In the genomic region with DNA sequence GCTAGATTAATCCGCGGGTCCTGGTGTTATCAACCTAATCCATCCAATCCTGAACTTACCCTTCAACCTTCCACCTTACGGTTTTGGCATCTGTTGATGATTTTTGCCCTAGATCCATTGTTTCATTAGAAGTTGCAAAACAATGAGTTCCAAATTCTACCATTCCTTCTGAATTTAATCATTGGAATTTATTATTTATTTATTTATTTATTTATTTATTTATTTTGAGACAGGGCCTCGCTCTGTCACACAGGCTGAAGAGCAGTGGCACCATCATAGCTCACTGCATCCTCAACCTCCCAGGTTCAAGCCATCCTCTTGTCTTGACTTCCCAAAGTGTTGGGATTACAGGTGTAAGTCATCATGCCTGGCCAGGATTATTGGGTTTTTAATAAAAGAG, we compare ENCODE assay signal across 29 cellular contexts. TPM values are rescaled to one million over a fixed set of nuclear protein-coding genes. Genes with fewer than 3 reads are reported as not detected.
"Had no signal": no experiment of that assay in that cellular context is flagged by ENCODE, and none has a peak within 500 bp of the region (broad histone marks: within the 10 kb centered on the region; RNA-seq: fewer than 3 reads in every experiment).

No MANE protein-coding gene starts in this region.

- H3K4me1 Mint-ChIP-seq: naive thymus-derived CD4-positive, alpha-beta T cell; natural killer cell; neural progenitor cell; stimulated activated effector memory CD8-positive, alpha-beta T cell treated with anti-CD3 and anti-CD28 coated beads, Interleukin-12 subunit alpha, Interleukin-12 subunit beta, amount 100 ng/mL, for 72 hours; stimulated activated naive B cell treated with anti-CD40 and anti-IgM and Interleukin-4, amounts not matched to agents 10 μg/mL and 1 μg/mL and 100 μg/mL, for 72 hours had no signal

- H3K27ac ChIP-seq: neural progenitor cell, ovary, parathyroid adenoma, psoas muscle, right lobe of liver, sigmoid colon, stomach, thoracic aorta, thyroid gland, tibial nerve, upper lobe of left lung, uterus had no signal

- H3K9me3 ChIP-seq: ovary, psoas muscle, right lobe of liver, sigmoid colon, stomach, thoracic aorta, thyroid gland, tibial nerve, upper lobe of left lung, uterus had no signal

- H3K27me3 Mint-ChIP-seq: progenitor cell of endocrine pancreas had no signal

- H3K36me3 Mint-ChIP-seq: naive thymus-derived CD4-positive, alpha-beta T cell; natural killer cell; neural progenitor cell; stimulated activated effector memory CD8-positive, alpha-beta T cell treated with anti-CD3 and anti-CD28 coated beads, Interleukin-12 subunit alpha, Interleukin-12 subunit beta, amount 100 ng/mL, for 72 hours; stimulated activated naive B cell treated with anti-CD40 and anti-IgM and Interleukin-4, amounts not matched to agents 10 μg/mL and 1 μg/mL and 100 μg/mL, for 72 hours had no signal

- H3K4me1 ChIP-seq: neural progenitor cell, parathyroid adenoma, psoas muscle, right lobe of liver, sigmoid colon, thyroid gland, tibial nerve, upper lobe of left lung, uterus had no signal

- FAIRE-seq: small intestine had no signal

- H3K27ac Mint-ChIP-seq: naive thymus-derived CD4-positive, alpha-beta T cell; natural killer cell; neural progenitor cell; progenitor cell of endocrine pancreas; stimulated activated effector memory CD8-positive, alpha-beta T cell treated with anti-CD3 and anti-CD28 coated beads, Interleukin-12 subunit alpha, Interleukin-12 subunit beta, amount 100 ng/mL, for 72 hours; stimulated activated naive B cell treated with anti-CD40 and anti-IgM and Interleukin-4, amounts not matched to agents 10 μg/mL and 1 μg/mL and 100 μg/mL, for 72 hours; stimulated activated naive CD8-positive, alpha-beta T cell treated with anti-CD3 and anti-CD28 coated beads, Interleukin-15, Interleukin-2, amounts not matched to agents 100 ng/mL and 50 ng/mL, for 24 hours had no signal

- H3K4me3 Mint-ChIP-seq: naive thymus-derived CD4-positive, alpha-beta T cell; natural killer cell; neural progenitor cell; stimulated activated effector memory CD8-positive, alpha-beta T cell treated with anti-CD3 and anti-CD28 coated beads, Interleukin-12 subunit alpha, Interleukin-12 subunit beta, amount 100 ng/mL, for 72 hours; stimulated activated naive B cell treated with anti-CD40 and anti-IgM and Interleukin-4, amounts not matched to agents 10 μg/mL and 1 μg/mL and 100 μg/mL, for 72 hours; stimulated activated naive CD8-positive, alpha-beta T cell treated with anti-CD3 and anti-CD28 coated beads, Interleukin-15, Interleukin-2, amounts not matched to agents 100 ng/mL and 50 ng/mL, for 24 hours had no signal

- H3K9me3 Mint-ChIP-seq: naive thymus-derived CD4-positive, alpha-beta T cell; natural killer cell; neural progenitor cell; stimulated activated effector memory CD8-positive, alpha-beta T cell treated with anti-CD3 and anti-CD28 coated beads, Interleukin-12 subunit alpha, Interleukin-12 subunit beta, amount 100 ng/mL, for 72 hours; stimulated activated naive B cell treated with anti-CD40 and anti-IgM and Interleukin-4, amounts not matched to agents 10 μg/mL and 1 μg/mL and 100 μg/mL, for 72 hours; stimulated activated naive CD8-positive, alpha-beta T cell treated with anti-CD3 and anti-CD28 coated beads, Interleukin-15, Interleukin-2, amounts not matched to agents 100 ng/mL and 50 ng/mL, for 24 hours had no signal

- H3K4me3 ChIP-seq: neural progenitor cell, ovary, psoas muscle, right lobe of liver, sigmoid colon, stomach, thoracic aorta, thyroid gland, tibial nerve, upper lobe of left lung, uterus had no signal

- ATAC-seq: naive thymus-derived CD4-positive, alpha-beta T cell; natural killer cell; psoas muscle; right cardiac atrium; right lobe of liver; stimulated activated effector memory CD8-positive, alpha-beta T cell treated with anti-CD3 and anti-CD28 coated beads, Interleukin-12 subunit alpha, Interleukin-12 subunit beta, amount 100 ng/mL, for 72 hours; stimulated activated naive B cell treated with anti-CD40 and anti-IgM and Interleukin-4, amounts not matched to agents 10 μg/mL and 1 μg/mL and 100 μg/mL, for 72 hours had no signal

- DNase-seq: naive thymus-derived CD4-positive, alpha-beta T cell; natural killer cell; occipital lobe; ovary; posterior cingulate gyrus; psoas muscle; right cardiac atrium; right lobe of liver; small intestine; stimulated activated CD4-positive, alpha-beta T cell treated with anti-CD3 and anti-CD28 coated beads, Interleukin-15, amount 100 ng/mL, for 24 hours; stimulated activated CD4-positive, alpha-beta T cell treated with anti-CD3 and anti-CD28 coated beads, Interleukin-2, amount 100 ng/mL, for 24 hours; stimulated activated CD4-positive, alpha-beta T cell treated with anti-CD3 and anti-CD28 coated beads, Interleukin-2, amount 100 ng/mL, for 48 hours; stimulated activated CD4-positive, alpha-beta T cell treated with anti-CD3 and anti-CD28 coated beads, Interleukin-4, amount 100 ng/mL, for 24 hours; stimulated activated naive B cell treated with anti-CD40 and anti-IgM and Interleukin-4, amounts not matched to agents 10 μg/mL and 1 μg/mL and 100 μg/mL, for 72 hours; stimulated activated naive CD4-positive, alpha-beta T cell treated with Interleukin-2 at 50 U/mL for 16 hours; stomach; thyroid gland; trophoblast cell; upper lobe of left lung; uterus had no signal

- H3K4me2 ChIP-seq: neural progenitor cell had no signal

- H3K36me3 ChIP-seq: neural progenitor cell, ovary, right lobe of liver, sigmoid colon, stomach, thoracic aorta, thyroid gland, tibial nerve, upper lobe of left lung, uterus had no signal

RNA-seq across cellular contexts. Expression of a gene that starts 21.8 kb away (rescaled TPM):
- polyA plus RNA-seq: naive thymus-derived CD4-positive, alpha-beta T cell; neural cell had no signal

RNA-seq across cellular contexts. Expression of a gene that starts 40.7 kb away (rescaled TPM):
- polyA plus RNA-seq: naive thymus-derived CD4-positive, alpha-beta T cell; neural cell had no signal

RNA-seq across cellular contexts. Expression of a gene that starts 59.5 kb away (rescaled TPM):
- polyA plus RNA-seq: naive thymus-derived CD4-positive, alpha-beta T cell; neural cell had no signal
